ENCODE assay signal across 1 cellular context in genomic region chr21:45208627-45208951, GRCh38.
TF ChIP-seq lines count a peak whose summit lies in the region.

No MANE protein-coding gene starts in this region.

TF ChIP-seq in HEK293, 187 proteins besides CTCF, POLR2A, EP300 and RAD21 (continued from another document):
- TF ChIP-seq PRDM2 (tag by site-specific recombination; IDR thresholded peaks at IDR 0.05; ENCODE audit: borderline replicate concordance) (no peak), KLF16 (tag by site-specific recombination; IDR thresholded peaks at IDR 0.05) (no peak), ZNF488 (tag by site-specific recombination; IDR thresholded peaks at IDR 0.05) (no peak), ZBTB10 (tag by site-specific recombination; IDR thresholded peaks at IDR 0.05) (0 out of 2 replicates have a peak, but pooled peaks have one; percentile 4), HOXA7 (CRISPR knock-in tag; IDR thresholded peaks at IDR 0.05; ENCODE audit: borderline replicate concordance) (no peak), KLF9 (tag by site-specific recombination; IDR thresholded peaks at IDR 0.05; ENCODE audit: low read depth) (no peak), GLIS2 (tag by site-specific recombination; IDR thresholded peaks at IDR 0.05) (no peak), ZNF513 (tag by site-specific recombination; IDR thresholded peaks at IDR 0.05) (no peak), ZNF121 (tag by site-specific recombination; IDR thresholded peaks at IDR 0.05) (no peak)
